Comparison of ENCODE assay signal across 1 cellular context in genomic region chr1:245953876-245954660, GRCh38.
A peak's percentile ranks its signal among the peaks of the same experiment; 100 is the strongest.
TF ChIP-seq lines count a peak whose summit lies in the region.

No MANE protein-coding gene starts in this region.

TF ChIP-seq in GM12878, 131 proteins besides CTCF, POLR2A, EP300 and RAD21 (continued from another document):
- TF ChIP-seq ZBTB40 (IDR thresholded peaks at IDR 0.05; ENCODE audit: borderline replicate concordance) (no peak), KLF5 (IDR thresholded peaks at IDR 0.05; ENCODE audit: partially characterized antibody) (no peak), PAX5 (IDR thresholded peaks at IDR 0.05; ENCODE audit: borderline replicate concordance, low read depth, low read length) (peak; percentile 25; the same call in 1 of the 2 replicates), ATF3 (IDR thresholded peaks at IDR 0.05; ENCODE audit: borderline replicate concordance, extremely low read depth, low read depth, low read length) (no peak), BHLHE40 (IDR thresholded peaks at IDR 0.05; ENCODE audit: borderline replicate concordance in 1 of 2, low read depth in 2 of 2, low read length in 1 of 2) (no peak), SMAD5 (IDR thresholded peaks at IDR 0.05; ENCODE audit: low read depth) (no peak), USF1 (IDR thresholded peaks at IDR 0.05; ENCODE audit: borderline replicate concordance, extremely low read length, insufficient read depth, low read depth, low read length) (no peak), SMARCA5 (IDR thresholded peaks at IDR 0.05) (peak; percentile 14; the same call in 1 of the 2 replicates), MYB (IDR thresholded peaks at IDR 0.05; ENCODE audit: borderline replicate concordance, low read depth, low read length) (no peak), MTA2 (IDR thresholded peaks at IDR 0.05; ENCODE audit: low read depth) (0 out of 2 replicates have a peak, but pooled peaks have one; percentile 28), CEBPZ (IDR thresholded peaks at IDR 0.05; ENCODE audit: low read depth, low read length) (no peak), EGR1 (IDR thresholded peaks at IDR 0.05; ENCODE audit: borderline replicate concordance in 1 of 2, low read depth in 2 of 2, low read length in 2 of 2) (no peak), IRF3 (IDR thresholded peaks at IDR 0.05) (no peak), GATAD2B (conservative IDR thresholded peaks at IDR 0.05; ENCODE audit: low read depth) (no peak), POLR2AphosphoS5 (IDR thresholded peaks at IDR 0.05; ENCODE audit: low read length) (no peak), FOXM1 (IDR thresholded peaks at IDR 0.05; ENCODE audit: low read depth, low read length) (no peak), BCL3 (IDR thresholded peaks at IDR 0.05; ENCODE audit: borderline replicate concordance, insufficient read depth, low read depth, low read length, poor library complexity, severe bottlenecking) (no peak), TAF1 (IDR thresholded peaks at IDR 0.05; ENCODE audit: borderline replicate concordance, low read depth, low read length) (0 out of 2 replicates have a peak, but pooled peaks have one; percentile 31)
- TF ChIP-seq, protein P1, sequence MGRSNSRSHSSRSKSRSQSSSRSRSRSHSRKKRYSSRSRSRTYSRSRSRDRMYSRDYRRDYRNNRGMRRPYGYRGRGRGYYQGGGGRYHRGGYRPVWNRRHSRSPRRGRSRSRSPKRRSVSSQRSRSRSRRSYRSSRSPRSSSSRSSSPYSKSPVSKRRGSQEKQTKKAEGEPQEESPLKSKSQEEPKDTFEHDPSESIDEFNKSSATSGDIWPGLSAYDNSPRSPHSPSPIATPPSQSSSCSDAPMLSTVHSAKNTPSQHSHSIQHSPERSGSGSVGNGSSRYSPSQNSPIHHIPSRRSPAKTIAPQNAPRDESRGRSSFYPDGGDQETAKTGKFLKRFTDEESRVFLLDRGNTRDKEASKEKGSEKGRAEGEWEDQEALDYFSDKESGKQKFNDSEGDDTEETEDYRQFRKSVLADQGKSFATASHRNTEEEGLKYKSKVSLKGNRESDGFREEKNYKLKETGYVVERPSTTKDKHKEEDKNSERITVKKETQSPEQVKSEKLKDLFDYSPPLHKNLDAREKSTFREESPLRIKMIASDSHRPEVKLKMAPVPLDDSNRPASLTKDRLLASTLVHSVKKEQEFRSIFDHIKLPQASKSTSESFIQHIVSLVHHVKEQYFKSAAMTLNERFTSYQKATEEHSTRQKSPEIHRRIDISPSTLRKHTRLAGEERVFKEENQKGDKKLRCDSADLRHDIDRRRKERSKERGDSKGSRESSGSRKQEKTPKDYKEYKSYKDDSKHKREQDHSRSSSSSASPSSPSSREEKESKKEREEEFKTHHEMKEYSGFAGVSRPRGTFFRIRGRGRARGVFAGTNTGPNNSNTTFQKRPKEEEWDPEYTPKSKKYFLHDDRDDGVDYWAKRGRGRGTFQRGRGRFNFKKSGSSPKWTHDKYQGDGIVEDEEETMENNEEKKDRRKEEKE (IDR thresholded peaks at IDR 0.05) = no peak
- TF ChIP-seq, protein P2, sequence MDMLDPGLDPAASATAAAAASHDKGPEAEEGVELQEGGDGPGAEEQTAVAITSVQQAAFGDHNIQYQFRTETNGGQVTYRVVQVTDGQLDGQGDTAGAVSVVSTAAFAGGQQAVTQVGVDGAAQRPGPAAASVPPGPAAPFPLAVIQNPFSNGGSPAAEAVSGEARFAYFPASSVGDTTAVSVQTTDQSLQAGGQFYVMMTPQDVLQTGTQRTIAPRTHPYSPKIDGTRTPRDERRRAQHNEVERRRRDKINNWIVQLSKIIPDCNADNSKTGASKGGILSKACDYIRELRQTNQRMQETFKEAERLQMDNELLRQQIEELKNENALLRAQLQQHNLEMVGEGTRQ (IDR thresholded peaks at IDR 0.05; ENCODE audit: borderline replicate concordance, low read depth, low read length) = no peak
TF ChIP-seq in GM12878: peak in this region for 13.
